Comparison of ENCODE assay signal across 8 cellular contexts in genomic region chr9:112028242-112029221, GRCh38.
DNase-seq lines count a peak whose midpoint lies in the region; ATAC-seq and TF ChIP-seq lines count a peak whose summit lies in the region.

No MANE protein-coding gene starts in this region.

- H3K4me1 ChIP-seq in OCI-LY1 (ENCODE audit: insufficient read depth, low read length, severe bottlenecking) (peaks cover 48% of the 10 kb centered on the region), mucosa of descending colon (ENCODE audit: low read depth) (peaks cover 8% of the 10 kb centered on the region)

- no peak overlapping the region for H2AFZ ChIP-seq in OCI-LY1 (ENCODE audit: low read length)

- peak overlapping the region in 1 of 7 donors; percentile 13 for H3K27ac Mint-ChIP-seq in CD14-positive monocyte

- H3K36me3 Mint-ChIP-seq in CD14-positive monocyte: peaks cover 28 to 32% of the 10 kb centered on the region in 2 donors

- H3K4me3 Mint-ChIP-seq in CD14-positive monocyte: no peak overlapping the region

- ATAC-seq in GM18858 (IDR thresholded peaks at IDR 0.05; ENCODE audit: unreplicated experiment) (peak; percentile 40), GM21737 (IDR thresholded peaks at IDR 0.05; ENCODE audit: unreplicated experiment) (peak; percentile 48), mucosa of descending colon (peak; percentile 26)

- DNase-seq in mucosa of descending colon (no peak), erythroblast (lab: John Stamatoyannopoulos, UW) (no peak), CD14-positive monocyte (ENCODE audit: low spot score) (no peak), GM19238 (ENCODE audit: insufficient read length, low spot score) (no peak), GDM1 (lab: John Stamatoyannopoulos, UW) (no peak)

- no peaks in the 10 kb centered on the region for H4K20me1 ChIP-seq in OCI-LY1 (ENCODE audit: insufficient read depth, low read length)

- no peak for TF ChIP-seq POLR2A in erythroblast (IDR thresholded peaks at IDR 0.05; ENCODE audit: low read length)

- H3K4me3 ChIP-seq in OCI-LY1 (ENCODE audit: low read depth, low read length, poor library complexity, severe bottlenecking) (no peak overlapping the region), mucosa of descending colon (no peak overlapping the region)

- H3K9me2 ChIP-seq in OCI-LY1 (ENCODE audit: low read depth, low read length): no peaks in the 10 kb centered on the region

- intact Hi-C loops in mucosa of descending colon (cut with DNase I, micrococcal nuclease) (no loop called here), CD14-positive monocyte (cut with micrococcal nuclease) (no loop called here)

- H3F3A ChIP-seq in OCI-LY1 (ENCODE audit: insufficient read depth, low read length): no peaks in the 10 kb centered on the region

- H3K9me3 Mint-ChIP-seq in CD14-positive monocyte: peaks cover 0 to 7% (median 2%) of the 10 kb centered on the region in 7 donors

- TF ChIP-seq CTCF in OCI-LY1 (IDR thresholded peaks at IDR 0.05; ENCODE audit: low read length): no peak
- no peak for TF ChIP-seq CTCF in mucosa of descending colon (IDR thresholded peaks at IDR 0.05)
- no peak for TF ChIP-seq CTCF in CD14-positive monocyte (IDR thresholded peaks at IDR 0.05)

- no peaks in the 10 kb centered on the region; the same call in 1 of the 2 replicates for H3K36me3 ChIP-seq in OCI-LY1 (ENCODE audit: insufficient read depth, low read length)
- H3K36me3 ChIP-seq in mucosa of descending colon (ENCODE audit: low read depth): no peaks in the 10 kb centered on the region

- no peaks in the 10 kb centered on the region for H3K27me3 ChIP-seq in OCI-LY1 (ENCODE audit: insufficient read depth, low read length)

- no peak overlapping the region for H3K9ac ChIP-seq in OCI-LY1 (ENCODE audit: low read length)

- H3K9me3 ChIP-seq in OCI-LY1 (ENCODE audit: low read length): no peaks in the 10 kb centered on the region
- no peaks in the 10 kb centered on the region for H3K9me3 ChIP-seq in mucosa of descending colon

- no peak overlapping the region for H3K4me2 ChIP-seq in OCI-LY1 (ENCODE audit: low read length)

- peak overlapping the region; percentile 18 for H3K27ac ChIP-seq in OCI-LY1 (ENCODE audit: low read depth, low read length, poor library complexity, severe bottlenecking)

- H3K27me3 Mint-ChIP-seq in CD14-positive monocyte (ENCODE audit: low read depth in 3 of 3): peaks cover 0 to 10% (median under 1%) of the 10 kb centered on the region in 3 donors

- no peaks in the 10 kb centered on the region for H3K79me2 ChIP-seq in OCI-LY1 (ENCODE audit: insufficient read depth, low read length)

- H3K4me1 Mint-ChIP-seq in CD14-positive monocyte: peaks cover 19% of the 10 kb centered on the region
